ENCODE assay signal across 17 cellular contexts in the genomic region with DNA sequence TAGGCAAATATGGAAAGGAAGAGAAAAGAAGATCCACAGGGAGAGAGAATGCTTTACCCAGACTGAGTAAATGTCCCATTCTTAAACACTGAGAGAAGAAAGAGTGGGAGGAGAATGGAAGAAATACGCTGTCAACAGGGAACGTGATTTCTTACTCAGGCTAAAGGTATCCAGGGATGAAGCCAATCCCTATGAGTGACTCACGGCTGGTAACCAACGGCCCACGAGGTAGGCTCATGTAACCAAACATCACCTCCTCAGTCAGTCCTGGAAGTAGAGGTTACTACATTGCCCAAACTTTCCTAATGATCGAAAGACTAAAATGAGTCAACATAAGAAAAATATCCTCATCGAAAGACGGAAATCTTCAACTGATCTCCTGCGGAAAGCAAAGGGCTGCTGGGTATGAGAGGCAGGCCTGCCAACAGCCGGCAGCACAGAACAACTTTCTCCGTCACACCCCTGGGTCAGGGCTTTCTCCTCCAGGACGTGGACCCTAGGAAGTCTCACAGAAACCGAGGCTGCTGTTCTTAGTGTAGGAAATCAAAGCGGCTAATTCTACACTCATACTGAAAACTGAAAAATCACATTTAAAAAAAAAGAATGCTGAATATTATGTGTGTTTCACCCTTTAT.
DNase-seq lines count a peak whose midpoint lies in the region; ATAC-seq and TF ChIP-seq lines count a peak whose summit lies in the region.
"Had no signal": no experiment of that assay in that cellular context is flagged by ENCODE, and none has a peak within 500 bp of the region (broad histone marks: within the 10 kb centered on the region; RNA-seq: fewer than 3 reads in every experiment).

No MANE protein-coding gene starts in this region.

- H3K4me1 Mint-ChIP-seq in activated T-cell treated with anti-CD3 and anti-CD28 coated beads, Interleukin-2, amount 50 U/mL, for 72 hours (ENCODE audit: low read depth): no peaks in the 10 kb centered on the region

- in situ Hi-C loops in ACHN (cut with HindIII; ENCODE audit: low pct_ligation_motif_present, low pct_unique_long_range_greater_than_20kb, low sequenced_read_pairs) (no loop called here), astrocyte of the cerebellum (cut with HindIII; ENCODE audit: low sequenced_read_pairs) (no loop called here)

- DNase-seq in ACHN (peak; percentile 92), HS-27A (ENCODE audit: low read depth) (peak; percentile 46), astrocyte of the cerebellum (ENCODE audit: low read depth) (peak; percentile 94), kidney epithelial cell (ENCODE audit: low read depth) (peak; percentile 97), DMS153 (lab: John Stamatoyannopoulos, UW) (no peak)
- no peak for DNase-seq in activated naive CD4-positive, alpha-beta T cell treated with Interleukin-2 at 50 U/mL for 16 hours
- no peak for DNase-seq in activated T-cell treated with anti-CD3 and anti-CD28 coated beads, Interleukin-2, amount 50 U/mL, for 72 hours
- DNase-seq: activated CD4-positive, alpha-beta T cell treated with anti-CD3 and anti-CD28 coated beads, Interleukin-2, amount 50 U/mL, for 48 hours; erythroblast; KBM-7; left lung; NCI-H446 treated with DMSO at 0.1 percent for 48 hours; ovary had no signal

- H3K4me3 ChIP-seq in astrocyte of the cerebellum (ENCODE audit: low read depth, low read length) (no peak overlapping the region), kidney epithelial cell (ENCODE audit: low read depth, low read length) (no peak overlapping the region)
- H3K4me3 ChIP-seq: left lung, ovary, SK-N-MC had no signal

- no peaks in the 10 kb centered on the region for H3K27me3 ChIP-seq in kidney epithelial cell (ENCODE audit: control insufficient read depth, insufficient read depth, low read length)
- H3K27me3 ChIP-seq: left lung, ovary had no signal

- ATAC-seq in GM21447 (IDR thresholded peaks at IDR 0.05; ENCODE audit: unreplicated experiment): no peak
- no peak for ATAC-seq in activated T-cell treated with anti-CD3 and anti-CD28 coated beads, Interleukin-2, amount 50 U/mL, for 72 hours (replicated peaks in 1 of 2)
- ATAC-seq: left lung had no signal

- H3K27ac Mint-ChIP-seq in activated T-cell treated with anti-CD3 and anti-CD28 coated beads, Interleukin-2, amount 50 U/mL, for 72 hours: no peak overlapping the region
- H3K27ac Mint-ChIP-seq: CD14-positive monocyte, type B pancreatic cell had no signal

- no peaks in the 10 kb centered on the region for H3K27me3 Mint-ChIP-seq in activated T-cell treated with anti-CD3 and anti-CD28 coated beads, Interleukin-2, amount 50 U/mL, for 72 hours (ENCODE audit: low read depth)
- H3K27me3 Mint-ChIP-seq: type B pancreatic cell had no signal

- no peaks in the 10 kb centered on the region for H3K9me3 Mint-ChIP-seq in activated T-cell treated with anti-CD3 and anti-CD28 coated beads, Interleukin-2, amount 50 U/mL, for 72 hours
- H3K9me3 Mint-ChIP-seq: CD14-positive monocyte, type B pancreatic cell had no signal

- H3K36me3 Mint-ChIP-seq in activated T-cell treated with anti-CD3 and anti-CD28 coated beads, Interleukin-2, amount 50 U/mL, for 72 hours (ENCODE audit: insufficient read depth in 2 of 2): no peaks in the 10 kb centered on the region

- no peaks in the 10 kb centered on the region for H3K36me3 ChIP-seq in kidney epithelial cell (ENCODE audit: control insufficient read depth, insufficient read depth, low read length)
- H3K36me3 ChIP-seq: left lung, ovary had no signal

- no peak overlapping the region for H3K4me3 Mint-ChIP-seq in activated T-cell treated with anti-CD3 and anti-CD28 coated beads, Interleukin-2, amount 50 U/mL, for 72 hours
- H3K4me3 Mint-ChIP-seq: CD14-positive monocyte, type B pancreatic cell had no signal

- TF ChIP-seq CTCF in astrocyte of the cerebellum (IDR thresholded peaks at IDR 0.05; ENCODE audit: low read depth, low read length, missing control alignments) (peak; percentile 20), kidney epithelial cell (IDR thresholded peaks at IDR 0.05; ENCODE audit: insufficient read depth, low read length, poor library complexity, severe bottlenecking) (no peak)

Comparison
In these comparisons a context has a peak if more than half of its experiments do, and no peak if none do; other contexts are left out.
1. DNase-seq: peak in ACHN (single experiment), HS-27A (single experiment), astrocyte of the cerebellum (single experiment) and kidney epithelial cell (single experiment); none in activated naive CD4-positive, alpha-beta T cell treated with Interleukin-2 at 50 U/mL for 16 hours (single experiment), DMS153 (single experiment) and activated T-cell treated with anti-CD3 and anti-CD28 coated beads, Interleukin-2, amount 50 U/mL, for 72 hours (0 of 2).